Comparison of ENCODE assay signal across 3 cellular contexts in the genomic region with DNA sequence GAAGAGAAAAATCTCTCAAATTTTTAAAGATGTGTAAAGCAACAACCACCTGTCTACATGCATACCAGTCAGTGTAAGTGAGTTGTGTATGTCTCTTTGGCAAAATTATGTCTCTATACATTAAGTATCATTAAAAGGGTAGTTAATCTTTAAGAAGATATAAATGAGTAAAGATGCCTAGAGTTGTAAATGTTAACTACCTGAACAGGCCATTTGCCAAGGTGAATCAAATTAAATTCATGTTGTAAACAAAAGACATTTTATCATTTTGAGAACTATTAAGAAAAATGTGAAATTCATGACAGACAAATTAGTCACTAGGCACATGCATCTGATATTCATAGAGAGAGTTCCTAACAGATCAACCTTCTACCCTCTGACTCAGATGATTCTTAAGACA.
TF ChIP-seq lines count a peak whose summit lies in the region.

TSS of gene TMPRSS15 (minus strand) at position 101 of the 400 bp plus-strand sequence. CDS start 163 bp downstream, outside the sequence.

TF ChIP-seq in SK-N-SH, 30 proteins besides CTCF, POLR2A, EP300 and RAD21 (continued from another document):
- TF ChIP-seq REST (IDR thresholded peaks at IDR 0.05; ENCODE audit: low read depth, low read length) (no peak), ELF1 (IDR thresholded peaks at IDR 0.05) (no peak), TAF1 (IDR thresholded peaks at IDR 0.05; ENCODE audit: borderline replicate concordance, low read depth, low read length) (no peak), YY1 (IDR thresholded peaks at IDR 0.05; ENCODE audit: low read depth) (no peak), CHD2 (IDR thresholded peaks at IDR 0.05; ENCODE audit: low read length, partially characterized antibody) (no peak), EZH2phosphoT487 (IDR thresholded peaks at IDR 0.05; ENCODE audit: borderline replicate concordance, low read depth) (no peak), ZBTB33 (IDR thresholded peaks at IDR 0.05; ENCODE audit: borderline replicate concordance, low read depth) (no peak), TCF12 (IDR thresholded peaks at IDR 0.05) (no peak), JUND (IDR thresholded peaks at IDR 0.05) (no peak), NFIC (IDR thresholded peaks at IDR 0.05; ENCODE audit: borderline replicate concordance) (no peak)
- TF ChIP-seq, protein P1, sequence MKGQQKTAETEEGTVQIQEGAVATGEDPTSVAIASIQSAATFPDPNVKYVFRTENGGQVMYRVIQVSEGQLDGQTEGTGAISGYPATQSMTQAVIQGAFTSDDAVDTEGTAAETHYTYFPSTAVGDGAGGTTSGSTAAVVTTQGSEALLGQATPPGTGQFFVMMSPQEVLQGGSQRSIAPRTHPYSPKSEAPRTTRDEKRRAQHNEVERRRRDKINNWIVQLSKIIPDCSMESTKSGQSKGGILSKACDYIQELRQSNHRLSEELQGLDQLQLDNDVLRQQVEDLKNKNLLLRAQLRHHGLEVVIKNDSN (IDR thresholded peaks at IDR 0.05; ENCODE audit: borderline replicate concordance, low read depth), result no peak

TF ChIP-seq in SK-N-SH treated with all-trans-retinoic acid at 6 μM for 48 hours, 23 proteins besides CTCF, POLR2A, EP300 and RAD21 (continued from another document):
- TF ChIP-seq, protein P2, sequence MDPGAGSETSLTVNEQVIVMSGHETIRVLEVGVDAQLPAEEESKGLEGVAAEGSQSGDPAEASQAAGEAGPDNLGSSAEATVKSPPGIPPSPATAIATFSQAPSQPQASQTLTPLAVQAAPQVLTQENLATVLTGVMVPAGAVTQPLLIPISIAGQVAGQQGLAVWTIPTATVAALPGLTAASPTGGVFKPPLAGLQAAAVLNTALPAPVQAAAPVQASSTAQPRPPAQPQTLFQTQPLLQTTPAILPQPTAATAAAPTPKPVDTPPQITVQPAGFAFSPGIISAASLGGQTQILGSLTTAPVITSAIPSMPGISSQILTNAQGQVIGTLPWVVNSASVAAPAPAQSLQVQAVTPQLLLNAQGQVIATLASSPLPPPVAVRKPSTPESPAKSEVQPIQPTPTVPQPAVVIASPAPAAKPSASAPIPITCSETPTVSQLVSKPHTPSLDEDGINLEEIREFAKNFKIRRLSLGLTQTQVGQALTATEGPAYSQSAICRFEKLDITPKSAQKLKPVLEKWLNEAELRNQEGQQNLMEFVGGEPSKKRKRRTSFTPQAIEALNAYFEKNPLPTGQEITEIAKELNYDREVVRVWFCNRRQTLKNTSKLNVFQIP (CRISPR knock-in tag; IDR thresholded peaks at IDR 0.05; ENCODE audit: borderline replicate concordance, low read depth), result no peak
- no peak for TF ChIP-seq ISL1 (CRISPR knock-in tag; IDR thresholded peaks at IDR 0.05)
- TF ChIP-seq RARB (CRISPR knock-in tag; IDR thresholded peaks at IDR 0.05), result no peak
- TF ChIP-seq SNAI2 (CRISPR knock-in tag; IDR thresholded peaks at IDR 0.05), result no peak
- TF ChIP-seq CSRNP3 (CRISPR knock-in tag; IDR thresholded peaks at IDR 0.05), result no peak
- no peak for TF ChIP-seq ZNF8 (CRISPR knock-in tag; IDR thresholded peaks at IDR 0.05)
- no peak for TF ChIP-seq CREB5 (CRISPR knock-in tag; IDR thresholded peaks at IDR 0.05; ENCODE audit: low read depth)
- no peak for TF ChIP-seq ESRRG (CRISPR knock-in tag; IDR thresholded peaks at IDR 0.05)

TF ChIP-seq in H1, 55 proteins besides CTCF, POLR2A, EP300 and RAD21 (continued from another document):
- TF ChIP-seq MAX (IDR thresholded peaks at IDR 0.05) (no peak), TAF7 (optimal IDR thresholded peaks at IDR 0.05; ENCODE audit: borderline replicate concordance, low read depth, low read length) (no peak), CHD1 (IDR thresholded peaks at IDR 0.05; ENCODE audit: low read depth, low read length) (no peak), TCF12 (IDR thresholded peaks at IDR 0.05; ENCODE audit: low read depth, low read length) (no peak), SIN3A (conservative IDR thresholded peaks at IDR 0.05 in 1 of 2, IDR thresholded peaks at IDR 0.05 in 1 of 2; ENCODE audit: low read depth in 1 of 2, low read length in 2 of 2) (no peak), HDAC6 (IDR thresholded peaks at IDR 0.05; ENCODE audit: low read depth, low read length) (no peak), POLR2AphosphoS5 (IDR thresholded peaks at IDR 0.05; ENCODE audit: low read depth, low read length) (no peak), USF2 (IDR thresholded peaks at IDR 0.05; ENCODE audit: low read length) (no peak), ZNF274 (IDR thresholded peaks at IDR 0.05; ENCODE audit: borderline replicate concordance, extremely low read depth, low read length) (no peak), YY1 (IDR thresholded peaks at IDR 0.05; ENCODE audit: low read depth, low read length) (no peak), EGR1 (IDR thresholded peaks at IDR 0.05; ENCODE audit: borderline replicate concordance, low read depth, low read length) (no peak), TEAD4 (IDR thresholded peaks at IDR 0.05; ENCODE audit: low read depth, low read length) (no peak), GTF2F1 (IDR thresholded peaks at IDR 0.05; ENCODE audit: borderline replicate concordance, low read depth, low read length) (no peak), BCL11A (IDR thresholded peaks at IDR 0.05; ENCODE audit: low read depth in 2 of 2, low read length in 2 of 2) (no peak), KDM1A (IDR thresholded peaks at IDR 0.05; ENCODE audit: borderline replicate concordance, low read length) (no peak), SAP30 (IDR thresholded peaks at IDR 0.05; ENCODE audit: insufficient read depth, insufficient replicate concordance, low read length) (no peak), ASH2L (IDR thresholded peaks at IDR 0.05; ENCODE audit: low read length) (no peak)
